21 cellular contexts compared by ENCODE assay signal in the genomic region with DNA sequence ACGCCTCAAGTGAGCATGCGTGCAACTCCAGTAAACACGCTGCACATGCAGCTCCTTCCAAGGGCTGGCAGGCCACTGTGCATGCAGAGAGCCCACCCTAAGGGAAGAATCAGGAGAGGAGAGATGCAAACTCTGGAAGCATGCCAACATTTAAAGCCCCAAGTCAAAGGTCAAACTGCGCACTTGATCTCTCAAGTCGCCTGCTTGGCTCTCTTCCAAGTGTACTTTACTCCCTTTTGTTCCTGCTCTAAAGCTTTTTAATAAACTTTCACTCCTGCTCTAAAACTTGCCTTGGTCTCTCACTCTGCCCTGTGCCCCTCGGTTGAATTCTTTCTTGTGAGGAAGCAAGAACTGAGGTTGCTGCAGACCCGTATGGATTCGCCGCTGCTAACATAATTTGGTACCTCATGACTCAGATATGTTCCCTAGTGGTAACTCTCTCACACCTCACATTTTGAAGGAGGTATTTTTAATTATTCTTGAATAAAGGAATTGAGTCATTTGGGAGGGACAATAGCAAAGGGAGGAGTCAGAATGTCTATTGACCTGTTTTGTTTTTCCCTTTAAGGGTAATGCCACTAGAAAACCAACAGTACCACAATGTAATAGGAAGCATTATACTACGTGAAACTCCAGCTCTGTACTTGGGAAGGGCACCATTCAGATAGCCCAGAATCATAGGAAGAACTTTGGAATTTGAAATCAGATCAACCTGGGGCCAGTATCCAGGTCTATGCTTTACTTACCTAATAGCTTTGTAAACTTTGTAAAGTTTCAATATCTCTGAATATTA. TPM values are rescaled to one million over a fixed set of nuclear protein-coding genes. Genes with fewer than 3 reads are reported as not detected.
A peak's percentile ranks its signal among the peaks of the same experiment; 100 is the strongest.
DNase-seq lines count a peak whose midpoint lies in the region; ATAC-seq, FAIRE-seq and TF ChIP-seq lines count a peak whose summit lies in the region.
"Had no signal": no experiment of that assay in that cellular context is flagged by ENCODE, and none has a peak within 500 bp of the region (broad histone marks: within the 10 kb centered on the region; RNA-seq: fewer than 3 reads in every experiment).

No MANE protein-coding gene starts in this region.

- H3K79me2 ChIP-seq in astrocyte (ENCODE audit: insufficient read depth, low read length): no peaks in the 10 kb centered on the region

- intact Hi-C loops in mucosa of descending colon (cut with DNase I, micrococcal nuclease): no loop called here
- intact Hi-C loops in kidney (cut with DNase I): no loop called here

- no peaks in the 10 kb centered on the region for H4K20me1 ChIP-seq in astrocyte (ENCODE audit: insufficient read depth, low read length)

- peak overlapping the region; percentile 64 for H3K27ac Mint-ChIP-seq in astrocyte (ENCODE audit: unreplicated experiment)
- H3K27ac Mint-ChIP-seq: activated naive CD8-positive, alpha-beta T cell treated with anti-CD3 and anti-CD28 coated beads, Interleukin-2, amount 50 U/mL, for 24 hours; CD4-positive, CD25-positive, alpha-beta regulatory T cell; progenitor cell of endocrine pancreas had no signal

- no peak overlapping the region for H3K4me3 Mint-ChIP-seq in astrocyte (ENCODE audit: unreplicated experiment)
- H3K4me3 Mint-ChIP-seq: activated naive CD8-positive, alpha-beta T cell treated with anti-CD3 and anti-CD28 coated beads, Interleukin-2, amount 50 U/mL, for 24 hours; activated T-cell treated with anti-CD3 and anti-CD28 coated beads, Interleukin-2, amount 50 U/mL, for 4 hours; CD4-positive, CD25-positive, alpha-beta regulatory T cell had no signal

- H3K27ac ChIP-seq in astrocyte (ENCODE audit: low read depth, low read length) (no peak overlapping the region), kidney (ENCODE audit: low read depth in 2 of 2, low read length in 2 of 2) (no peak overlapping the region)
- H3K27ac ChIP-seq: HL-60, SK-N-MC had no signal

- H3K9me3 ChIP-seq in astrocyte (ENCODE audit: insufficient read depth, low read depth, low read length) (no peaks in the 10 kb centered on the region), mucosa of descending colon (no peaks in the 10 kb centered on the region), kidney (ENCODE audit: control insufficient read depth in 1 of 2, low read length in 2 of 2) (no peaks in the 10 kb centered on the region)

- H3K27me3 ChIP-seq in astrocyte (ENCODE audit: insufficient read depth, low read length): peaks cover 7% of the 10 kb centered on the region

- no peak overlapping the region for H3K4me3 ChIP-seq in astrocyte (ENCODE audit: insufficient read depth, low read depth, low read length)
- no peak overlapping the region for H3K4me3 ChIP-seq in mucosa of descending colon
- H3K4me3 ChIP-seq in kidney (ENCODE audit: low read length in 2 of 2): peak overlapping the region in 1 of 2 donors; percentile 2
- H3K4me3 ChIP-seq: SK-N-MC had no signal

- H3K27me3 Mint-ChIP-seq in astrocyte (ENCODE audit: low read depth, unreplicated experiment): peaks cover 30% of the 10 kb centered on the region

- FAIRE-seq in astrocyte (lab: Jason Lieb, UNC): no peak
- FAIRE-seq in kidney (lab: Jason Lieb, UNC): no peak
- FAIRE-seq: GM12891, TTC549 had no signal

- no peak overlapping the region for H3K4me2 ChIP-seq in astrocyte (ENCODE audit: low read length)

- ATAC-seq in mucosa of descending colon: peak; percentile 71
- no peak for ATAC-seq in HG03280 (IDR thresholded peaks at IDR 0.05; ENCODE audit: unreplicated experiment)

- no peaks in the 10 kb centered on the region for H3K36me3 ChIP-seq in astrocyte (ENCODE audit: insufficient read depth, low read length)
- no peaks in the 10 kb centered on the region for H3K36me3 ChIP-seq in mucosa of descending colon (ENCODE audit: low read depth)
- no peaks in the 10 kb centered on the region for H3K36me3 ChIP-seq in kidney (ENCODE audit: control insufficient read depth in 1 of 2, insufficient read depth in 2 of 2, low read length in 2 of 2)

- H3K4me1 ChIP-seq in astrocyte (ENCODE audit: insufficient read depth, low read length) (peaks cover 14% of the 10 kb centered on the region), mucosa of descending colon (ENCODE audit: low read depth) (peaks cover 4% of the 10 kb centered on the region), kidney (ENCODE audit: control insufficient read depth in 1 of 2, insufficient read depth in 1 of 2, low read depth in 1 of 2, low read length in 2 of 2) (peaks cover 4 to 12% of the 10 kb centered on the region in 2 donors)

- TF ChIP-seq CTCF in astrocyte (IDR thresholded peaks at IDR 0.05; ENCODE audit: insufficient read depth, low read depth, low read length): no peak
- no peak for TF ChIP-seq CTCF in mucosa of descending colon (IDR thresholded peaks at IDR 0.05)
- TF ChIP-seq CTCF in kidney (IDR thresholded peaks at IDR 0.05; ENCODE audit: borderline replicate concordance, extremely low read depth, insufficient read depth): no peak

- H3K9ac ChIP-seq in astrocyte (ENCODE audit: low read length): no peak overlapping the region
- H3K9ac ChIP-seq in kidney (ENCODE audit: low read length in 2 of 2): no peak overlapping the region

- H3K9me3 Mint-ChIP-seq in astrocyte (ENCODE audit: unreplicated experiment): peaks cover 2% of the 10 kb centered on the region

- no peak overlapping the region for H2AFZ ChIP-seq in astrocyte (ENCODE audit: low read depth, low read length)

- peaks cover under 1% of the 10 kb centered on the region for H3K36me3 Mint-ChIP-seq in astrocyte (ENCODE audit: low read depth, unreplicated experiment)
- H3K36me3 Mint-ChIP-seq: CD4-positive, CD25-positive, alpha-beta regulatory T cell had no signal

- peaks cover 11% of the 10 kb centered on the region for H3K4me1 Mint-ChIP-seq in astrocyte (ENCODE audit: low read depth, unreplicated experiment)
- H3K4me1 Mint-ChIP-seq: CD4-positive, CD25-positive, alpha-beta regulatory T cell had no signal

- peak; percentile 45 for DNase-seq in DMS53 treated with DMSO at 0.1 percent for 48 hours (lab: John Stamatoyannopoulos, UW; ENCODE audit: unreplicated experiment)
- peak; percentile 4 for DNase-seq in NAMALWA (ENCODE audit: low spot score)
- no peak for DNase-seq in astrocyte (ENCODE audit: low read depth)
- DNase-seq in mucosa of descending colon: peak in 1 of 3 donors; percentile 73
- no peak for DNase-seq in kidney
- no peak for DNase-seq in AG20443 (ENCODE audit: low spot score)
- DNase-seq in NOMO-1 treated with DMSO at 0.1 percent for 48 hours (lab: John Stamatoyannopoulos, UW; ENCODE audit: unreplicated experiment): no peak
- DNase-seq: activated CD4-positive, alpha-beta T cell treated with anti-CD3 and anti-CD28 coated beads, Interleukin-2, amount 50 U/mL, for 4 hours; activated naive CD8-positive, alpha-beta T cell treated with anti-CD3 and anti-CD28 coated beads, Interleukin-2, amount 50 U/mL, for 24 hours; activated T-cell treated with anti-CD3 and anti-CD28 coated beads, Interleukin-2, amount 50 U/mL, for 4 hours; cerebellar nuclear complex; Karpas-422; NCI-H187; stimulated activated CD4-positive, alpha-beta T cell treated with anti-CD3 and anti-CD28 coated beads, Interleukin-15, amount 100 ng/mL, for 24 hours had no signal

RNA-seq across cellular contexts. Expression of a gene that starts 19.6 kb away (rescaled TPM):
- total RNA-seq in astrocyte (0.36 and 0.64 TPM in 2 replicates), mucosa of descending colon (1 to 10 TPM in 1 of 3 donors, under 1 TPM in 2; 0.80 to 6.7 (median 0.96) TPM), kidney (11.4 TPM)
- polyA plus RNA-seq in kidney (ENCODE audit: insufficient read depth, low read depth, low replicate concordance): 0.95 TPM
- polyA plus RNA-seq: CD4-positive, CD25-positive, alpha-beta regulatory T cell had no signal

Comparison
In these comparisons a context has a peak if more than half of its experiments do, and no peak if none do; other contexts are left out.
1. DNase-seq: peak in DMS53 treated with DMSO at 0.1 percent for 48 hours (single experiment) and NAMALWA (single experiment); none in astrocyte (single experiment), kidney (single experiment), AG20443 (single experiment) and NOMO-1 treated with DMSO at 0.1 percent for 48 hours (single experiment).